In the genomic region with DNA sequence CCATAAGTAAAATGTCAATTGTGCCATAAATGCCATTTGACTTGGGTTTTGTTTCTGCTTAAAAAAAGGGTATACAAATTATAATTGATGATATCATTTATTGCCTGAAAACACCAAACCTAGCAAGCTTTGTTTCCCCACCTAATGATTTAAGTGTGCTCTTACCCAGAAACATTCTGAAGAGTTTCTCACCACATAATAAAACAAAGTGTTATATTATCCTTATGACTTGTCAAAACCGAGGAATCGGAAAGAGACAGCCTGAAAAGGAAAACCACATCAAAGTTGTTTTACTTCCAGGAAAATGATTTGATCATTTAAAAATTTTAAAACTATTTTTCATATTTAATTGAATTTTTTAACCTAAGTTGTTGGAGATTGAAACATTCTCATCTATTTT, we compare ENCODE assay signal across 17 cellular contexts.
A peak's percentile ranks its signal among the peaks of the same experiment; 100 is the strongest.
DNase-seq lines count a peak whose midpoint lies in the region; ATAC-seq, FAIRE-seq and TF ChIP-seq lines count a peak whose summit lies in the region.
"Had no signal": no experiment of that assay in that cellular context is flagged by ENCODE, and none has a peak within 500 bp of the region (broad histone marks: within the 10 kb centered on the region; RNA-seq: fewer than 3 reads in every experiment).

No MANE protein-coding gene starts in this region.

- RAD21 ChIA-PET in GM12878 (lab: Charles Lee; ENCODE audit: unreplicated experiment), result interaction anchor here (0.6 to 1.7 kb wide), 5 partner anchors 12 to 170 kb away, joined by 3 to 5 read pairs (median 4); partner anchors contain the start of gene SLC39A10

- H3K9me3 ChIP-seq in GM12878 (replicated peaks; ENCODE audit: control insufficient read depth, insufficient read depth, low read length), result no peaks in the 10 kb centered on the region
- H3K9me3 ChIP-seq in Peyer's patch, result no peaks in the 10 kb centered on the region
- H3K9me3 ChIP-seq: esophagus squamous epithelium, mucosa of descending colon, tibial artery had no signal

- H3K36me3 ChIP-seq in GM12878 (ENCODE audit: control insufficient read depth in 2 of 2, insufficient read depth in 2 of 2, low read length in 1 of 2), result no peaks in the 10 kb centered on the region
- H3K36me3 ChIP-seq in Peyer's patch, result no peaks in the 10 kb centered on the region
- H3K36me3 ChIP-seq: esophagus squamous epithelium, tibial artery had no signal

- DNase-seq in NOMO-1 treated with DMSO at 0.1 percent for 48 hours (lab: John Stamatoyannopoulos, UW; ENCODE audit: unreplicated experiment) (peak; percentile 48), NOMO-1 treated with dmso at 0.1 percent for 144 hours (lab: John Stamatoyannopoulos, UW; ENCODE audit: unreplicated experiment) (no peak), D721Med (ENCODE audit: insufficient read length, low spot score) (no peak), NB4 (ENCODE audit: low read depth) (peak; percentile 33), GM12878 (ENCODE audit: low read depth, low spot score) (no peak), Peyer's patch (no peak), NCI-H2107 treated with DMSO at 0.1 percent for 48 hours (lab: John Stamatoyannopoulos, UW; ENCODE audit: unreplicated experiment) (no peak)
- DNase-seq: esophagus squamous epithelium; NCI-H1105; NCI-H2171 treated with DMSO at 0.1 percent for 48 hours; stimulated activated CD4-positive, alpha-beta T cell treated with anti-CD3 and anti-CD28 coated beads, Interleukin-4, amount 100 ng/mL, for 4 hours; tibial artery had no signal

- in situ Hi-C loops in GM12878 (cut with MboI), result no loop called here

- 40% methylated on average over 2 of the region's 2 CpGs for WGBS in GM12878 (ENCODE audit: insufficient coverage, insufficient replicate concordance, low lambda C conversion rate, missing lambda C conversion rate)

- H3K9ac ChIP-seq in GM12878 (ENCODE audit: control insufficient read depth, insufficient read depth, low read length), result no peak overlapping the region

- CTCF ChIA-PET in GM12878 (lab: Yijun Ruan, JAX), result interaction anchor here (1.1 to 1.2 kb wide), 2 partner anchors 11 to 173 kb away, joined by 3 to 6 read pairs; no protein-coding TSS in a partner anchor

- H3K4me3 ChIP-seq in NB4 (ENCODE audit: low read depth, low read length), result peak overlapping the region; percentile 7
- no peak overlapping the region for H3K4me3 ChIP-seq in GM12878
- no peak overlapping the region for H3K4me3 ChIP-seq in Peyer's patch
- H3K4me3 ChIP-seq: esophagus squamous epithelium, hepatocyte, mucosa of descending colon, tibial artery had no signal

- H3K79me2 ChIP-seq in GM12878 (ENCODE audit: control insufficient read depth, insufficient read depth, low read length), result no peaks in the 10 kb centered on the region
- H3K79me2 ChIP-seq: hepatocyte had no signal

- H3K4me2 ChIP-seq in GM12878 (ENCODE audit: control insufficient read depth, insufficient read depth), result no peak overlapping the region
- H3K4me2 ChIP-seq: hepatocyte had no signal

- intact Hi-C loops in GM12878 (cut with micrococcal nuclease; ENCODE audit: unreplicated experiment), result loop anchor here (5.0 kb wide), 1 partner anchor 74 kb away; no protein-coding TSS in a partner anchor

- no peaks in the 10 kb centered on the region for H4K20me1 ChIP-seq in GM12878 (ENCODE audit: control insufficient read depth, insufficient read depth)

- TF ChIP-seq CTCF in D721Med (IDR thresholded peaks at IDR 0.05; ENCODE audit: insufficient read depth, missing control alignments), result no peak
- TF ChIP-seq CTCF in NB4 (IDR thresholded peaks at IDR 0.05; ENCODE audit: low read depth, low read length), result no peak
- TF ChIP-seq CTCF in GM12878 (IDR thresholded peaks at IDR 0.05 in 2 of 3, conservative IDR thresholded peaks at IDR 0.05 in 1 of 3; ENCODE audit: control insufficient read depth in 2 of 3, extremely low read depth in 1 of 3, insufficient read depth in 1 of 3, low read depth in 3 of 3, low read length in 3 of 3), result no peak
- no peak for TF ChIP-seq CTCF in Peyer's patch (IDR thresholded peaks at IDR 0.05)

- ATAC-seq in GM12878 (peak; percentile 49), GM18502 (IDR thresholded peaks at IDR 0.05; ENCODE audit: poor library complexity, unreplicated experiment) (no peak)
- ATAC-seq: Right ventricle myocardium inferior had no signal

- H3K27ac ChIP-seq in GM12878 (ENCODE audit: control insufficient read depth, insufficient read depth), result no peak overlapping the region
- H3K27ac ChIP-seq in Peyer's patch, result no peak overlapping the region
- H3K27ac ChIP-seq: 22Rv1, esophagus squamous epithelium, hepatocyte, tibial artery had no signal

- no peak for TF ChIP-seq RAD21 in GM12878 (IDR thresholded peaks at IDR 0.05; ENCODE audit: insufficient read depth, low read depth, low read length)

- no peaks in the 10 kb centered on the region for H3K27me3 ChIP-seq in GM12878 (replicated peaks in 1 of 2; ENCODE audit: control insufficient read depth in 2 of 2, insufficient read depth in 2 of 2, low read length in 1 of 2)
- H3K27me3 ChIP-seq in Peyer's patch, result no peaks in the 10 kb centered on the region
- H3K27me3 ChIP-seq: esophagus squamous epithelium, hepatocyte, tibial artery had no signal

- TF ChIP-seq POLR2A in NB4 (IDR thresholded peaks at IDR 0.05; ENCODE audit: extremely low read depth, insufficient read length) (no peak), GM12878 (IDR thresholded peaks at IDR 0.05; ENCODE audit: low read depth, low read length) (no peak), Peyer's patch (IDR thresholded peaks at IDR 0.05) (no peak)

- POLR2A ChIA-PET in GM12878 (lab: Charles Lee), result interaction anchor here (0.7 to 1.5 kb wide), 2 partner anchors 28 to 116 kb away, joined by 3 read pairs; no protein-coding TSS in a partner anchor

- TF ChIP-seq EP300 in GM12878 (IDR thresholded peaks at IDR 0.05; ENCODE audit: borderline replicate concordance in 1 of 2, control insufficient read depth in 1 of 2, low read depth in 2 of 2, low read length in 2 of 2), result no peak

- FAIRE-seq in D721Med (lab: Jason Lieb, UNC) (peak; percentile 41), GM12878 (lab: Jason Lieb, UNC) (no peak)

- SMC1A ChIA-PET in GM12878 (lab: Charles Lee; ENCODE audit: uncharacterized antibody, unreplicated experiment), result interaction anchor here (0.9 to 3.6 kb wide), 11 partner anchors 9 to 1473 kb away, joined by 3 to 30 read pairs (median 6); no protein-coding TSS in a partner anchor

- H3K4me1 ChIP-seq in GM12878 (ENCODE audit: control insufficient read depth, insufficient read depth, low read length), result no peaks in the 10 kb centered on the region
- H3K4me1 ChIP-seq in Peyer's patch, result no peaks in the 10 kb centered on the region
- H3K4me1 ChIP-seq: esophagus squamous epithelium, tibial artery had no signal

- H2AFZ ChIP-seq in GM12878 (ENCODE audit: control insufficient read depth, low read depth, low read length), result no peak overlapping the region
- H2AFZ ChIP-seq: hepatocyte had no signal

- BruUV-seq in GM12878 (replicated peaks; lab: Mats Ljungman, UMichigan), result no TSS peak

TF ChIP-seq in GM12878, 131 proteins besides CTCF, POLR2A, EP300 and RAD21:
- TF ChIP-seq CEBPB (IDR thresholded peaks at IDR 0.05; ENCODE audit: borderline replicate concordance in 1 of 2, low read depth in 2 of 2, low read length in 2 of 2) (no peak), CBX5 (IDR thresholded peaks at IDR 0.05; ENCODE audit: low read depth) (no peak), ZNF622 (IDR thresholded peaks at IDR 0.05) (no peak), GATAD2B (conservative IDR thresholded peaks at IDR 0.05; ENCODE audit: low read depth) (no peak), HDAC2 (IDR thresholded peaks at IDR 0.05) (no peak), MEF2A (IDR thresholded peaks at IDR 0.05; ENCODE audit: insufficient read depth, low read depth, low read length) (no peak), RCOR1 (conservative IDR thresholded peaks at IDR 0.05; ENCODE audit: low read depth, low read length) (no peak), ATF7 (IDR thresholded peaks at IDR 0.05; ENCODE audit: low read depth) (no peak), CHD2 (IDR thresholded peaks at IDR 0.05; ENCODE audit: borderline replicate concordance, low read depth, low read length) (no peak), TCF12 (IDR thresholded peaks at IDR 0.05; ENCODE audit: low read depth, low read length) (no peak), NR2C1 (IDR thresholded peaks at IDR 0.05) (no peak), ZNF207 (IDR thresholded peaks at IDR 0.05; ENCODE audit: borderline replicate concordance) (no peak), JUNB (IDR thresholded peaks at IDR 0.05) (no peak), PAX8 (IDR thresholded peaks at IDR 0.05) (no peak)
- TF ChIP-seq, protein P1, sequence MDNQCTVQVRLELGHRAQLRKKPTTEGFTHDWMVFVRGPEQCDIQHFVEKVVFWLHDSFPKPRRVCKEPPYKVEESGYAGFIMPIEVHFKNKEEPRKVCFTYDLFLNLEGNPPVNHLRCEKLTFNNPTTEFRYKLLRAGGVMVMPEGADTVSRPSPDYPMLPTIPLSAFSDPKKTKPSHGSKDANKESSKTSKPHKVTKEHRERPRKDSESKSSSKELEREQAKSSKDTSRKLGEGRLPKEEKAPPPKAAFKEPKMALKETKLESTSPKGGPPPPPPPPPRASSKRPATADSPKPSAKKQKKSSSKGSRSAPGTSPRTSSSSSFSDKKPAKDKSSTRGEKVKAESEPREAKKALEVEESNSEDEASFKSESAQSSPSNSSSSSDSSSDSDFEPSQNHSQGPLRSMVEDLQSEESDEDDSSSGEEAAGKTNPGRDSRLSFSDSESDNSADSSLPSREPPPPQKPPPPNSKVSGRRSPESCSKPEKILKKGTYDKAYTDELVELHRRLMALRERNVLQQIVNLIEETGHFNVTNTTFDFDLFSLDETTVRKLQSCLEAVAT (IDR thresholded peaks at IDR 0.05), result no peak

Comparison
In these comparisons a context has a peak if more than half of its experiments do, and no peak if none do; other contexts are left out.
1. DNase-seq: peak in NOMO-1 treated with DMSO at 0.1 percent for 48 hours (single experiment) and NB4 (single experiment); none in NOMO-1 treated with dmso at 0.1 percent for 144 hours (single experiment), D721Med (single experiment), GM12878 (single experiment), Peyer's patch (0 of 3) and NCI-H2107 treated with DMSO at 0.1 percent for 48 hours (single experiment).